24 cellular contexts compared by ENCODE assay signal in the genomic region with DNA sequence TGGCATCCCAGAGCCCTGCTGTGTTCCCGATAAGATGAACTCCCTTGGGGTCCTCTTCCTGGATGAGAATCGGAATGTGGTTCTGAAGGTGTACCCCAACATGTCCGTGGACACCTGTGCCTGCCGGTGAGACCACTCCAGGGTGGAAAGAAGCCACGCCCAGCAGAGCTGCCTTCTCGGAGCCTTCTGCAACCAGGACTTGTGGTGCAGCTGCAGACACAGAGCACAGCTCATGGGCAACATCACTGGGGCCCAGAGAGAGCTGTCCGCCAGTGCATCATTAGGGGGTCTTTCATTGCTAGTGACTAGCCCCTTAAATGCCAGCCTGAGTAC. TPM values are rescaled to one million over a fixed set of nuclear protein-coding genes. Genes with fewer than 3 reads are reported as not detected.
"Had no signal": no experiment of that assay in that cellular context is flagged by ENCODE, and none has a peak within 500 bp of the region (broad histone marks: within the 10 kb centered on the region; RNA-seq: fewer than 3 reads in every experiment).

No MANE protein-coding gene starts in this region.

- H3K4me1 Mint-ChIP-seq: nephron progenitor cell had no signal

- H3K4me1 ChIP-seq: parathyroid adenoma, prostate gland, upper lobe of left lung had no signal

- H3K27me3 ChIP-seq: ovary, right atrium auricular region, testis, tibial artery, upper lobe of left lung, vagina had no signal

- H3K9me3 Mint-ChIP-seq: naive thymus-derived CD8-positive, alpha-beta T cell; natural killer cell treated with Interleukin-12 subunit alpha and Interleukin-12 subunit beta and Interleukin-15 and Interleukin-18, amount 100 ng/mL, for 72 hours; nephron progenitor cell; neural crest cell; stimulated activated memory B cell treated with anti-CD40 and anti-IgM and Interleukin-4, amounts not matched to agents 10 μg/mL and 1 μg/mL and 100 μg/mL, for 72 hours; stimulated activated naive CD8-positive, alpha-beta T cell treated with anti-CD3 and anti-CD28 coated beads, Interleukin-15, amount 100 ng/mL, for 72 hours had no signal

- H3K79me2 ChIP-seq: parathyroid adenoma had no signal

- H3K27ac Mint-ChIP-seq: natural killer cell treated with Interleukin-12 subunit alpha and Interleukin-12 subunit beta and Interleukin-15 and Interleukin-18, amount 100 ng/mL, for 72 hours; nephron progenitor cell; stimulated activated memory B cell treated with anti-CD40 and anti-IgM and Interleukin-4, amounts not matched to agents 10 μg/mL and 1 μg/mL and 100 μg/mL, for 72 hours had no signal

- H3K27ac ChIP-seq: neutrophil, ovary, parathyroid adenoma, prostate gland, right atrium auricular region, suprapubic skin, testis, tibial artery, upper lobe of left lung, vagina had no signal

- H2AFZ ChIP-seq: parathyroid adenoma had no signal

- H3K9ac ChIP-seq: parathyroid adenoma had no signal

- H3K9me3 ChIP-seq: neutrophil, ovary, prostate gland, right atrium auricular region, spleen, suprapubic skin, testis, tibial artery, upper lobe of left lung, vagina had no signal

- H3K4me2 ChIP-seq: smooth muscle cell had no signal

- H3K27me3 Mint-ChIP-seq: naive thymus-derived CD8-positive, alpha-beta T cell; natural killer cell treated with Interleukin-12 subunit alpha and Interleukin-12 subunit beta and Interleukin-15 and Interleukin-18, amount 100 ng/mL, for 72 hours; stimulated activated naive CD8-positive, alpha-beta T cell treated with anti-CD3 and anti-CD28 coated beads, Interleukin-15, amount 100 ng/mL, for 72 hours had no signal

- H3K4me3 ChIP-seq: ovary, prostate gland, right atrium auricular region, skin epidermis, smooth muscle cell, spleen, suprapubic skin, testis, tibial artery, upper lobe of left lung, vagina had no signal

- H3K36me3 Mint-ChIP-seq: naive thymus-derived CD8-positive, alpha-beta T cell; natural killer cell treated with Interleukin-12 subunit alpha and Interleukin-12 subunit beta and Interleukin-15 and Interleukin-18, amount 100 ng/mL, for 72 hours; stimulated activated memory B cell treated with anti-CD40 and anti-IgM and Interleukin-4, amounts not matched to agents 10 μg/mL and 1 μg/mL and 100 μg/mL, for 72 hours had no signal

- H3K4me3 Mint-ChIP-seq: natural killer cell treated with Interleukin-12 subunit alpha and Interleukin-12 subunit beta and Interleukin-15 and Interleukin-18, amount 100 ng/mL, for 72 hours; nephron progenitor cell; neural crest cell; stimulated activated memory B cell treated with anti-CD40 and anti-IgM and Interleukin-4, amounts not matched to agents 10 μg/mL and 1 μg/mL and 100 μg/mL, for 72 hours had no signal

- H3K36me3 ChIP-seq: neutrophil, ovary, prostate gland, right atrium auricular region, spleen, suprapubic skin, tibial artery, upper lobe of left lung, vagina had no signal

- FAIRE-seq: urothelium cell line had no signal

RNA-seq across cellular contexts. Expression of a gene that starts 9.6 kb away (rescaled TPM):
- total RNA-seq: naive thymus-derived CD8-positive, alpha-beta T cell; natural killer cell treated with Interleukin-12 subunit alpha and Interleukin-12 subunit beta and Interleukin-15 and Interleukin-18, amount 100 ng/mL, for 72 hours; neural crest cell; omental fat pad; ovary; prostate gland; pulmonary artery endothelial cell; sciatic nerve; smooth muscle cell; spleen; suprapubic skin; upper lobe of left lung; ureter; vagina had no signal
- polyA plus RNA-seq: naive thymus-derived CD8-positive, alpha-beta T cell; ovary; smooth muscle cell; spleen had no signal

RNA-seq across cellular contexts. Expression of a gene that starts 12.6 kb away (rescaled TPM):
- total RNA-seq: natural killer cell treated with Interleukin-12 subunit alpha and Interleukin-12 subunit beta and Interleukin-15 and Interleukin-18, amount 100 ng/mL, for 72 hours; pulmonary artery endothelial cell had no signal

RNA-seq across cellular contexts. Expression of a gene that starts 35.5 kb away (rescaled TPM):
- total RNA-seq: naive thymus-derived CD8-positive, alpha-beta T cell; natural killer cell treated with Interleukin-12 subunit alpha and Interleukin-12 subunit beta and Interleukin-15 and Interleukin-18, amount 100 ng/mL, for 72 hours; neural crest cell; omental fat pad; ovary; prostate gland; pulmonary artery endothelial cell; right atrium auricular region; sciatic nerve; smooth muscle cell; spleen; suprapubic skin; upper lobe of left lung; ureter; vagina had no signal
- polyA plus RNA-seq: naive thymus-derived CD8-positive, alpha-beta T cell; ovary; smooth muscle cell; spleen had no signal
